In genomic region chr3:129577356-129577755, GRCh38 we compare ENCODE assay signal across 1 cellular context.
TF ChIP-seq lines count a peak whose summit lies in the region.

No MANE protein-coding gene starts in this region.

TF ChIP-seq in GM12878, 131 proteins besides CTCF, POLR2A, EP300 and RAD21:
- TF ChIP-seq MXI1 (IDR thresholded peaks at IDR 0.05; ENCODE audit: low read depth, low read length) (no peak), USF1 (IDR thresholded peaks at IDR 0.05; ENCODE audit: borderline replicate concordance, extremely low read length, insufficient read depth, low read depth, low read length) (peak; percentile 34)
